ENCODE assay signal across 1 cellular context in genomic region chr10:95567903-95568630, GRCh38.
TF ChIP-seq lines count a peak whose summit lies in the region.

No MANE protein-coding gene starts in this region.

TF ChIP-seq in K562, 482 proteins besides CTCF, POLR2A, EP300 and RAD21 (continued from another document):
- TF ChIP-seq, protein P1, sequence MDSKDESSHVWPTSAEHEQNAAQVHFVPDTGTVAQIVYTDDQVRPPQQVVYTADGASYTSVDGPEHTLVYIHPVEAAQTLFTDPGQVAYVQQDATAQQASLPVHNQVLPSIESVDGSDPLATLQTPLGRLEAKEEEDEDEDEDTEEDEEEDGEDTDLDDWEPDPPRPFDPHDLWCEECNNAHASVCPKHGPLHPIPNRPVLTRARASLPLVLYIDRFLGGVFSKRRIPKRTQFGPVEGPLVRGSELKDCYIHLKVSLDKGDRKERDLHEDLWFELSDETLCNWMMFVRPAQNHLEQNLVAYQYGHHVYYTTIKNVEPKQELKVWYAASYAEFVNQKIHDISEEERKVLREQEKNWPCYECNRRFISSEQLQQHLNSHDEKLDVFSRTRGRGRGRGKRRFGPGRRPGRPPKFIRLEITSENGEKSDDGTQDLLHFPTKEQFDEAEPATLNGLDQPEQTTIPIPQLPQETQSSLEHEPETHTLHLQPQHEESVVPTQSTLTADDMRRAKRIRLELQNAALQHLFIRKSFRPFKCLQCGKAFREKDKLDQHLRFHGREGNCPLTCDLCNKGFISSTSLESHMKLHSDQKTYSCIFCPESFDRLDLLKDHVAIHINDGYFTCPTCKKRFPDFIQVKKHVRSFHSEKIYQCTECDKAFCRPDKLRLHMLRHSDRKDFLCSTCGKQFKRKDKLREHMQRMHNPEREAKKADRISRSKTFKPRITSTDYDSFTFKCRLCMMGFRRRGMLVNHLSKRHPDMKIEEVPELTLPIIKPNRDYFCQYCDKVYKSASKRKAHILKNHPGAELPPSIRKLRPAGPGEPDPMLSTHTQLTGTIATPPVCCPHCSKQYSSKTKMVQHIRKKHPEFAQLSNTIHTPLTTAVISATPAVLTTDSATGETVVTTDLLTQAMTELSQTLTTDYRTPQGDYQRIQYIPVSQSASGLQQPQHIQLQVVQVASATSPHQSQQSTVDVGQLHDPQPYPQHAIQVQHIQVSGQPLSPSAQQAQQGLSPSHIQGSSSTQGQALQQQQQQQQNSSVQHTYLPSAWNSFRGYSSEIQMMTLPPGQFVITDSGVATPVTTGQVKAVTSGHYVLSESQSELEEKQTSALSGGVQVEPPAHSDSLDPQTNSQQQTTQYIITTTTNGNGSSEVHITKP (IDR thresholded peaks at IDR 0.05; ENCODE audit: partially characterized antibody) = peak; percentile 53
- no peak for TF ChIP-seq KAT2B (IDR thresholded peaks at IDR 0.05; ENCODE audit: low read depth, low read length)
- TF ChIP-seq NFIC (IDR thresholded peaks at IDR 0.05) = peak; percentile 54; the same call in 1 of the 2 replicates
- no peak for TF ChIP-seq RBM22 (IDR thresholded peaks at IDR 0.05; ENCODE audit: low read depth, low read length, poor library complexity, severe bottlenecking)
